In the genomic region with DNA sequence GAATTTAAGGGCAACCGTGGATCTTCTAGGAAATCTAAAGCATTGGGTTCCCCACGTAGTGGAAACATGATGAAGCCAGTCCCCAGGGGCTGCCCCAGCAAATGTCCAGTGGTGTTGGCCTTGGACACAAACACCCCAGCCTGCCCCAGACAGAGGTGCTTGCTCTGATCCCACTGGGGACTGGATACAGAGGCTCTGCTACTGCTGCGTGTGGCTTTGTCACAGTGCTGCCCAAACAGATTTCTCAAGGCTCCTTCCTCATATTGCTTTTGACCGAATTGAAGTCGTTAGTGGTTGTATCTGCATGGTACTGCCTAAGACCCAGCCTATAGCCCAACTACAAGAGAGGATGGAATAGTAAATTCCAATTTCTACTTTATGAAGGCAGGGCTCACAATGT, we compare ENCODE assay signal across 1 cellular context.
TF ChIP-seq lines count a peak whose summit lies in the region.

No MANE protein-coding gene starts in this region.

TF ChIP-seq in IMR-90, 13 proteins besides CTCF, POLR2A, EP300 and RAD21:
- no peak for TF ChIP-seq FOS (IDR thresholded peaks at IDR 0.05; ENCODE audit: low read depth, low read length)
- TF ChIP-seq RFX5 (IDR thresholded peaks at IDR 0.05; ENCODE audit: low read depth, low read length): no peak
- no peak for TF ChIP-seq RCOR1 (IDR thresholded peaks at IDR 0.05; ENCODE audit: insufficient replicate concordance, low read length)
- no peak for TF ChIP-seq NFE2L2 (IDR thresholded peaks at IDR 0.05; ENCODE audit: low read depth, low read length)
- TF ChIP-seq CEBPB (IDR thresholded peaks at IDR 0.05; ENCODE audit: low read depth, low read length): no peak
- no peak for TF ChIP-seq MAFK (IDR thresholded peaks at IDR 0.05; ENCODE audit: low read depth, low read length)
- TF ChIP-seq, protein P1, sequence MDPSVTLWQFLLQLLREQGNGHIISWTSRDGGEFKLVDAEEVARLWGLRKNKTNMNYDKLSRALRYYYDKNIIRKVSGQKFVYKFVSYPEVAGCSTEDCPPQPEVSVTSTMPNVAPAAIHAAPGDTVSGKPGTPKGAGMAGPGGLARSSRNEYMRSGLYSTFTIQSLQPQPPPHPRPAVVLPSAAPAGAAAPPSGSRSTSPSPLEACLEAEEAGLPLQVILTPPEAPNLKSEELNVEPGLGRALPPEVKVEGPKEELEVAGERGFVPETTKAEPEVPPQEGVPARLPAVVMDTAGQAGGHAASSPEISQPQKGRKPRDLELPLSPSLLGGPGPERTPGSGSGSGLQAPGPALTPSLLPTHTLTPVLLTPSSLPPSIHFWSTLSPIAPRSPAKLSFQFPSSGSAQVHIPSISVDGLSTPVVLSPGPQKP (IDR thresholded peaks at IDR 0.05; ENCODE audit: borderline replicate concordance, low read depth, low read length): no peak
- no peak for TF ChIP-seq MXI1 (IDR thresholded peaks at IDR 0.05; ENCODE audit: borderline replicate concordance, low read depth, low read length)
